ENCODE assay signal across 14 cellular contexts in the genomic region with DNA sequence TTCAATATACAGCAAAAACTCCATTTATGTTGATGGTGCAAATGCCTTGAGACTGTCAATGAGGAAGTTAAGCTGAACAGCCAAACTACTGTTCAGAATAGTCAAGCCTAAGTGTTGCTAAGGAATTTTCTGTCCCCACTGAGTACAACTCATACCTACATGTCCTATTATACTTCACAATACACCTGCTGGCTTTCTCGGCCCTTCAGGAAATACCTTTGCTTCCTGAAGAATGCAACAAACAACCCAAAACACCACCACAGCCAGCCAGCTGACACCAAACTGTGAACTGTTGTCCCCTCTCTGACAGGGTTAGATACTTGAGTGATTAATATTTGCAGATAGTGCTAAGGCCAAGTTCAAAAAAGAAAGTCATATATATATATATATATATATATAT.
"Had no signal": no experiment of that assay in that cellular context is flagged by ENCODE, and none has a peak within 500 bp of the region (broad histone marks: within the 10 kb centered on the region; RNA-seq: fewer than 3 reads in every experiment).

No MANE protein-coding gene starts in this region.

- H3K27ac Mint-ChIP-seq: activated naive CD8-positive, alpha-beta T cell treated with anti-CD3 and anti-CD28 coated beads, Interleukin-2, amount 50 U/mL, for 24 hours; activated T-helper 17 cell treated with anti-CD3 and anti-CD28 coated beads, Interleukin-2, amount 50 U/mL, for 72 hours; mesothelial cell of epicardium; T-helper 2 cell treated with Interferon-gamma antibody and Interleukin-4, amounts not matched to agents 5 μg/mL and 100 μg/mL, for 36 hours had no signal

- H3K36me3 Mint-ChIP-seq: mesothelial cell of epicardium had no signal

- H3K27me3 Mint-ChIP-seq: activated naive CD8-positive, alpha-beta T cell treated with anti-CD3 and anti-CD28 coated beads, Interleukin-2, amount 50 U/mL, for 24 hours; activated T-helper 17 cell treated with anti-CD3 and anti-CD28 coated beads, Interleukin-2, amount 50 U/mL, for 72 hours had no signal

- H3K9me3 Mint-ChIP-seq: activated T-helper 17 cell treated with anti-CD3 and anti-CD28 coated beads, Interleukin-2, amount 50 U/mL, for 72 hours; mesothelial cell of epicardium; T-helper 2 cell treated with Interferon-gamma antibody and Interleukin-4, amounts not matched to agents 5 μg/mL and 100 μg/mL, for 36 hours had no signal

- DNase-seq: activated CD4-positive, alpha-beta T cell treated with anti-CD3 and anti-CD28 coated beads, Interleukin-2, amount 50 U/mL, for 1 hour; activated naive CD4-positive, alpha-beta T cell treated with Interleukin-2 at 50 U/mL for 16 hours; activated naive CD8-positive, alpha-beta T cell treated with anti-CD3 and anti-CD28 coated beads, Interleukin-2, amount 50 U/mL, for 24 hours; activated T-cell treated with anti-CD3 and anti-CD28 coated beads for 4 hours; cerebellar nuclear complex; erythroblast; gastrocnemius medialis; psoas muscle; right lobe of liver; stimulated activated naive CD8-positive, alpha-beta T cell treated with anti-CD3 and anti-CD28 coated beads, Interleukin-15, Interleukin-2, amounts not matched to agents 100 U/mL and 50 U/mL, for 24 hours; trophoblast cell had no signal

- H3K4me3 Mint-ChIP-seq: activated naive CD8-positive, alpha-beta T cell treated with anti-CD3 and anti-CD28 coated beads, Interleukin-2, amount 50 U/mL, for 24 hours; activated T-helper 17 cell treated with anti-CD3 and anti-CD28 coated beads, Interleukin-2, amount 50 U/mL, for 72 hours; mesothelial cell of epicardium; T-helper 2 cell treated with Interferon-gamma antibody and Interleukin-4, amounts not matched to agents 5 μg/mL and 100 μg/mL, for 36 hours had no signal
